Comparison of ENCODE assay signal across 10 cellular contexts in the genomic region with DNA sequence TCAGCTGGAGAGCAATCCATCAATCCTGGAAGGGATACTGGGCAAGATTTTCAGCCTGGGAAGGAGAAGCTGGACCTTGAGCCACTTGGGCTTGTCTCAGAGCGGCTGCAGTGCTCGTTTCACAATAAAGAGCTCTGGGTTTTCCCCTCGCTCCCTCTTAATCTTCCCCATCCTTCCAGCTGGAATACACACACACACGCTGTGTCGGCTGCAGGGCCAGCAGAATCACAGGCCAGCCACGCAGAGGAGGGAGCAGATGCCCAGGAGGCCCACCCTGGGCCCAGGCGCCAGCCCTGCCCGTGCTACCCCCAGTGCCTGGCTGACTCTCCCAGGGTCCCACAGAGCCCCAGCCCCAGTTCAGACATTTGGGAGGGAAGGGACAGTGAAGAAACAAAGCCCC.
DNase-seq lines count a peak whose midpoint lies in the region; ATAC-seq and TF ChIP-seq lines count a peak whose summit lies in the region.
"Had no signal": no experiment of that assay in that cellular context is flagged by ENCODE, and none has a peak within 500 bp of the region (broad histone marks: within the 10 kb centered on the region; RNA-seq: fewer than 3 reads in every experiment).

No MANE protein-coding gene starts in this region.

- peak overlapping the region; percentile 45 for H3K27ac ChIP-seq in muscle layer of colon (ENCODE audit: low read depth, low read length)

- TF ChIP-seq CTCF in type B pancreatic cell (conservative IDR thresholded peaks at IDR 0.05): no peak
- no peak for TF ChIP-seq CTCF in glutamatergic neuron (IDR thresholded peaks at IDR 0.05; ENCODE audit: partially characterized antibody, unreplicated experiment)

- H3K27me3 ChIP-seq in muscle layer of colon (ENCODE audit: control insufficient read depth in 1 of 2, insufficient read depth in 2 of 2, low read length in 2 of 2): no peaks in the 10 kb centered on the region

- no peaks in the 10 kb centered on the region for H3K9me3 ChIP-seq in muscle layer of colon (ENCODE audit: low read length)

- peak overlapping the region; percentile 14 for H3K9ac ChIP-seq in muscle layer of colon (ENCODE audit: low read length)

- H3K27me3 Mint-ChIP-seq in type B pancreatic cell (no peaks in the 10 kb centered on the region), glutamatergic neuron (ENCODE audit: unreplicated experiment) (no peaks in the 10 kb centered on the region)
- H3K27me3 Mint-ChIP-seq: activated CD4-positive, alpha-beta T cell treated with anti-CD3 and anti-CD28 coated beads for 36 hours had no signal

- H3K4me3 Mint-ChIP-seq in type B pancreatic cell: peak overlapping the region; percentile 65
- H3K4me3 Mint-ChIP-seq in glutamatergic neuron (ENCODE audit: unreplicated experiment): no peak overlapping the region
- H3K4me3 Mint-ChIP-seq: activated CD4-positive, alpha-beta T cell treated with anti-CD3 and anti-CD28 coated beads for 36 hours had no signal

- H3K27ac Mint-ChIP-seq in type B pancreatic cell (peak overlapping the region; percentile 59), glutamatergic neuron (ENCODE audit: unreplicated experiment) (no peak overlapping the region)
- H3K27ac Mint-ChIP-seq: activated CD4-positive, alpha-beta T cell treated with anti-CD3 and anti-CD28 coated beads for 36 hours had no signal

- peaks cover 13% of the 10 kb centered on the region for H3K36me3 Mint-ChIP-seq in type B pancreatic cell
- H3K36me3 Mint-ChIP-seq in glutamatergic neuron (ENCODE audit: unreplicated experiment): no peaks in the 10 kb centered on the region

- ATAC-seq in SK-N-SH treated with all-trans-retinoic acid at 6 μM for 48 hours: peak; percentile 8
- no peak for ATAC-seq in HG02571 (IDR thresholded peaks at IDR 0.05; ENCODE audit: unreplicated experiment)
- ATAC-seq in HG02642 (IDR thresholded peaks at IDR 0.05; ENCODE audit: poor library complexity, unreplicated experiment): no peak

- H3K4me1 ChIP-seq in muscle layer of colon (ENCODE audit: insufficient read depth, low read length): peaks cover 52% of the 10 kb centered on the region

- H3K36me3 ChIP-seq in muscle layer of colon (ENCODE audit: insufficient read depth, low read length): no peaks in the 10 kb centered on the region

- peak overlapping the region; percentile 6 to 12 for H3K4me3 ChIP-seq in muscle layer of colon (ENCODE audit: low read depth in 1 of 2, low read length in 2 of 2)

- DNase-seq in fibroblast of the conjunctiva (ENCODE audit: low read depth): peak; percentile 21
- no peak for DNase-seq in type B pancreatic cell (ENCODE audit: extremely low spot score, unreplicated experiment)
- DNase-seq in retina: no peak
- DNase-seq in glutamatergic neuron: no peak
- DNase-seq: activated CD4-positive, alpha-beta T cell treated with anti-CD3 and anti-CD28 coated beads for 36 hours; stimulated activated CD4-positive, alpha-beta T cell treated with anti-CD3 and anti-CD28 coated beads, Interleukin-4, amount 100 ng/mL, for 4 hours had no signal

- peaks cover 38% of the 10 kb centered on the region for H3K4me1 Mint-ChIP-seq in type B pancreatic cell (ENCODE audit: unreplicated experiment)
- peaks cover 14% of the 10 kb centered on the region for H3K4me1 Mint-ChIP-seq in glutamatergic neuron (ENCODE audit: low read depth, unreplicated experiment)
- H3K4me1 Mint-ChIP-seq: activated CD4-positive, alpha-beta T cell treated with anti-CD3 and anti-CD28 coated beads for 36 hours had no signal

- H3K9me3 Mint-ChIP-seq in type B pancreatic cell: no peaks in the 10 kb centered on the region
- no peaks in the 10 kb centered on the region for H3K9me3 Mint-ChIP-seq in glutamatergic neuron (ENCODE audit: unreplicated experiment)

TF ChIP-seq in SK-N-SH treated with all-trans-retinoic acid at 6 μM for 48 hours, 23 proteins besides CTCF, POLR2A, EP300 and RAD21:
- TF ChIP-seq ZNF565 (CRISPR knock-in tag; conservative IDR thresholded peaks at IDR 0.05; ENCODE audit: low read depth) (no peak), GLIS3 (CRISPR knock-in tag; IDR thresholded peaks at IDR 0.05) (no peak), ESRRG (CRISPR knock-in tag; IDR thresholded peaks at IDR 0.05) (no peak)
- TF ChIP-seq, protein P1, sequence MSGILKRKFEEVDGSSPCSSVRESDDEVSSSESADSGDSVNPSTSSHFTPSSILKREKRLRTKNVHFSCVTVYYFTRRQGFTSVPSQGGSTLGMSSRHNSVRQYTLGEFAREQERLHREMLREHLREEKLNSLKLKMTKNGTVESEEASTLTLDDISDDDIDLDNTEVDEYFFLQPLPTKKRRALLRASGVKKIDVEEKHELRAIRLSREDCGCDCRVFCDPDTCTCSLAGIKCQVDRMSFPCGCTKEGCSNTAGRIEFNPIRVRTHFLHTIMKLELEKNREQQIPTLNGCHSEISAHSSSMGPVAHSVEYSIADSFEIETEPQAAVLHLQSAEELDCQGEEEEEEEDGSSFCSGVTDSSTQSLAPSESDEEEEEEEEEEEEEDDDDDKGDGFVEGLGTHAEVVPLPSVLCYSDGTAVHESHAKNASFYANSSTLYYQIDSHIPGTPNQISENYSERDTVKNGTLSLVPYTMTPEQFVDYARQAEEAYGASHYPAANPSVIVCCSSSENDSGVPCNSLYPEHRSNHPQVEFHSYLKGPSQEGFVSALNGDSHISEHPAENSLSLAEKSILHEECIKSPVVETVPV (CRISPR knock-in tag; IDR thresholded peaks at IDR 0.05): no peak
- TF ChIP-seq, protein P2, sequence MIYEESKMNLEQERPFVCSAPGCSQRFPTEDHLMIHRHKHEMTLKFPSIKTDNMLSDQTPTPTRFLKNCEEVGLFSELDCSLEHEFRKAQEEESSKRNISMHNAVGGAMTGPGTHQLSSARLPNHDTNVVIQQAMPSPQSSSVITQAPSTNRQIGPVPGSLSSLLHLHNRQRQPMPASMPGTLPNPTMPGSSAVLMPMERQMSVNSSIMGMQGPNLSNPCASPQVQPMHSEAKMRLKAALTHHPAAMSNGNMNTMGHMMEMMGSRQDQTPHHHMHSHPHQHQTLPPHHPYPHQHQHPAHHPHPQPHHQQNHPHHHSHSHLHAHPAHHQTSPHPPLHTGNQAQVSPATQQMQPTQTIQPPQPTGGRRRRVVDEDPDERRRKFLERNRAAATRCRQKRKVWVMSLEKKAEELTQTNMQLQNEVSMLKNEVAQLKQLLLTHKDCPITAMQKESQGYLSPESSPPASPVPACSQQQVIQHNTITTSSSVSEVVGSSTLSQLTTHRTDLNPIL (CRISPR knock-in tag; IDR thresholded peaks at IDR 0.05; ENCODE audit: low read depth): no peak
TF ChIP-seq in SK-N-SH treated with all-trans-retinoic acid at 6 μM for 48 hours: peak in this region for 0.
